8 cellular contexts compared by ENCODE assay signal in genomic region chr19:4327252-4327876, GRCh38. TPM values are rescaled to one million over a fixed set of nuclear protein-coding genes. Genes with fewer than 3 reads are reported as not detected.
DNase-seq lines count a peak whose midpoint lies in the region; ATAC-seq and TF ChIP-seq lines count a peak whose summit lies in the region.

No MANE protein-coding gene starts in this region.

- no peak for TF ChIP-seq CTCF in fibroblast of mammary gland (conservative IDR thresholded peaks at IDR 0.05; ENCODE audit: control insufficient read depth, insufficient read depth, low read depth, low read length)
- TF ChIP-seq CTCF in thoracic aorta (IDR thresholded peaks at IDR 0.05), result no peak

- peak overlapping the region in 1 of 2 donors; percentile 17 for H3K27ac ChIP-seq in thoracic aorta

- peaks cover 10 to 18% of the 10 kb centered on the region in 2 donors for H3K4me1 ChIP-seq in thoracic aorta (ENCODE audit: control insufficient read depth in 1 of 2, low read depth in 2 of 2)

- DNase-seq in ELR (ENCODE audit: low read depth), result peak; percentile 61
- peak; percentile 54 for DNase-seq in NCI-H2227 treated with DMSO at 0.1 percent for 48 hours (lab: John Stamatoyannopoulos, UW)
- peak; percentile 72 for DNase-seq in activated T-cell treated with anti-CD3 and anti-CD28 coated beads for 24 hours (ENCODE audit: low read depth)
- DNase-seq in fibroblast of mammary gland (ENCODE audit: low read depth), result peak; percentile 41
- DNase-seq in occipital lobe (lab: John Stamatoyannopoulos, UW), result peak; percentile 46
- DNase-seq in thoracic aorta (ENCODE audit: low spot score), result no peak

- ATAC-seq in thoracic aorta (ENCODE audit: insufficient number of reproducible peaks, low FRiP score, low read depth), result peak; percentile 6
- no peak for ATAC-seq in GM21737 (IDR thresholded peaks at IDR 0.05; ENCODE audit: unreplicated experiment)
- no peak for ATAC-seq in HG02970 (IDR thresholded peaks at IDR 0.05; ENCODE audit: low FRiP score, unreplicated experiment)

- H3K36me3 ChIP-seq in thoracic aorta, result no peaks in the 10 kb centered on the region

- peak overlapping the region; percentile 36 for H3K4me3 ChIP-seq in fibroblast of mammary gland (ENCODE audit: control insufficient read depth, low read depth, low read length)
- peak overlapping the region; percentile 75 for H3K4me3 ChIP-seq in thoracic aorta

- H3K27me3 ChIP-seq in thoracic aorta (replicated peaks; ENCODE audit: insufficient read depth), result no peaks in the 10 kb centered on the region

- no peaks in the 10 kb centered on the region for H3K9me3 ChIP-seq in thoracic aorta

RNA-seq across cellular contexts. Expression of gene STAP2, which starts 11.3 kb away (rescaled TPM):
- 2.8 TPM for total RNA-seq in occipital lobe
- not detected for total RNA-seq in thoracic aorta

RNA-seq across cellular contexts. Expression of gene MPND, which starts 16.0 kb away (rescaled TPM):
- total RNA-seq in occipital lobe, result 11.5 TPM
- 10 to 100 TPM in 1 of 2 donors, 1 to 10 TPM in 1; 5.8 to 10.8 TPM for total RNA-seq in thoracic aorta

RNA-seq across cellular contexts. Expression of gene FSD1, which starts 23.0 kb away (rescaled TPM):
- 28.4 TPM for total RNA-seq in occipital lobe
- total RNA-seq in thoracic aorta, result not detected

RNA-seq across cellular contexts. Expression of gene TMIGD2, which starts 25.2 kb away (rescaled TPM):
- 2.7 TPM for total RNA-seq in occipital lobe
- 1 to 10 TPM in 1 of 2 donors, not detected in 1; 1.8 TPM for total RNA-seq in thoracic aorta

RNA-seq across cellular contexts. Expression of gene SHD, which starts 48.3 kb away (rescaled TPM):
- 0.94 TPM for total RNA-seq in occipital lobe
- total RNA-seq in thoracic aorta, result not detected

Comparison
In these comparisons a context has a peak if more than half of its experiments do, and no peak if none do; other contexts are left out.
1. RNA of gene FSD1, which starts 23.0 kb away (total RNA-seq): 28.4 TPM in occipital lobe (single experiment); not detected in thoracic aorta; every median in the first group is over 10 times any median in the second.